ENCODE assay signal across 15 cellular contexts in genomic region chr4:25873632-25874129, GRCh38. TPM values are rescaled to one million over a fixed set of nuclear protein-coding genes. Genes with fewer than 3 reads are reported as not detected.
DNase-seq lines count a peak whose midpoint lies in the region; ATAC-seq, FAIRE-seq and TF ChIP-seq lines count a peak whose summit lies in the region.
"Had no signal": no experiment of that assay in that cellular context is flagged by ENCODE, and none has a peak within 500 bp of the region (broad histone marks: within the 10 kb centered on the region; RNA-seq: fewer than 3 reads in every experiment).

No MANE protein-coding gene starts in this region.

- FAIRE-seq in GM12891 (lab: Jason Lieb, UNC) = peak; percentile 35

- DNase-seq in GM12891 (ENCODE audit: insufficient read length, low spot score) = no peak
- DNase-seq in NCI-H82 (lab: John Stamatoyannopoulos, UW) = peak; percentile 54
- no peak for DNase-seq in activated B cell treated with CpG ODN at 0.5 μM for 24 hours
- DNase-seq in upper lobe of right lung = no peak
- no peak for DNase-seq in foreskin fibroblast
- DNase-seq: C1 segment of cervical spinal cord, H7, IMR-90, NCI-H1694 treated with DMSO at 0.1 percent for 48 hours, NCI-H446, SJCRH30, SW 1271 had no signal

- H3K9me3 Mint-ChIP-seq in activated B cell treated with CpG ODN at 0.5 μM for 24 hours = no peaks in the 10 kb centered on the region

- intact Hi-C loops in activated B cell treated with CpG ODN at 0.5 μM for 24 hours (cut with micrococcal nuclease) = loop anchor here (2.0 to 10.0 kb wide), 2 partner anchors 31 to 991 kb away; partner anchors contain the start of gene STIM2
- intact Hi-C loops in upper lobe of right lung (cut with DNase I) = no loop called here

- CTCF ChIA-PET in activated B cell treated with CpG ODN at 0.5 μM for 24 hours (lab: Charles Lee) = interaction anchor here (0.9 to 1.0 kb wide), 3 partner anchors 10 to 18 kb away, joined by 3 read pairs; no protein-coding TSS in a partner anchor

- no peaks in the 10 kb centered on the region for H3K9me3 ChIP-seq in upper lobe of right lung
- H3K9me3 ChIP-seq: SJCRH30 had no signal

- H3K27me3 ChIP-seq in upper lobe of right lung = no peaks in the 10 kb centered on the region
- H3K27me3 ChIP-seq: SJCRH30 had no signal

- TF ChIP-seq POLR2A in GM12891 (IDR thresholded peaks at IDR 0.05; ENCODE audit: low read depth, low read length) = no peak

- H3K27ac Mint-ChIP-seq in activated B cell treated with CpG ODN at 0.5 μM for 24 hours = peak overlapping the region; percentile 84

- H3K4me3 ChIP-seq in upper lobe of right lung (no peak overlapping the region), foreskin fibroblast (ENCODE audit: low read depth in 1 of 2, low read length in 2 of 2) (no peak overlapping the region)
- H3K4me3 ChIP-seq: SJCRH30 had no signal

- no peak overlapping the region for H3K4me3 Mint-ChIP-seq in activated B cell treated with CpG ODN at 0.5 μM for 24 hours

- no peaks in the 10 kb centered on the region for H3K27me3 Mint-ChIP-seq in activated B cell treated with CpG ODN at 0.5 μM for 24 hours

- peaks cover 6% of the 10 kb centered on the region for H3K36me3 Mint-ChIP-seq in activated B cell treated with CpG ODN at 0.5 μM for 24 hours (ENCODE audit: low read depth)

- peaks cover 95% of the 10 kb centered on the region for H3K4me1 Mint-ChIP-seq in activated B cell treated with CpG ODN at 0.5 μM for 24 hours

- no peaks in the 10 kb centered on the region for H3K36me3 ChIP-seq in upper lobe of right lung
- H3K36me3 ChIP-seq: SJCRH30 had no signal

- ATAC-seq in activated B cell treated with CpG ODN at 0.5 μM for 24 hours (ENCODE audit: low read depth) = no peak
- peak; percentile 23 for ATAC-seq in upper lobe of right lung
- ATAC-seq in HG02642 (IDR thresholded peaks at IDR 0.05; ENCODE audit: poor library complexity, unreplicated experiment) = no peak
- ATAC-seq in GM19328 (IDR thresholded peaks at IDR 0.05; ENCODE audit: unreplicated experiment) = no peak

- H3K27ac ChIP-seq in upper lobe of right lung = no peak overlapping the region
- H3K27ac ChIP-seq: RWPE1, SJCRH30 had no signal

- POLR2A ChIA-PET in activated B cell treated with CpG ODN at 0.5 μM for 24 hours (lab: Charles Lee) = interaction anchor here (0.8 to 3.9 kb wide), 7 partner anchors 8 to 39 kb away, joined by 3 to 21 read pairs (median 3); partner anchors contain the start of gene SMIM20

- TF ChIP-seq CTCF in activated B cell treated with CpG ODN at 0.5 μM for 24 hours (IDR thresholded peaks at IDR 0.05) = no peak
- no peak for TF ChIP-seq CTCF in upper lobe of right lung (IDR thresholded peaks at IDR 0.05)
- TF ChIP-seq CTCF in foreskin fibroblast (IDR thresholded peaks at IDR 0.05; ENCODE audit: low read depth, low read length) = no peak

- H3K4me1 ChIP-seq in upper lobe of right lung = no peaks in the 10 kb centered on the region
- H3K4me1 ChIP-seq: SJCRH30 had no signal

TF ChIP-seq in GM12891, 5 proteins besides CTCF, POLR2A, EP300 and RAD21:
- TF ChIP-seq SPI1 (IDR thresholded peaks at IDR 0.05; ENCODE audit: low read depth, low read length) = no peak
- no peak for TF ChIP-seq POLR2AphosphoS5 (IDR thresholded peaks at IDR 0.05; ENCODE audit: low read depth, low read length)
- no peak for TF ChIP-seq TAF1 (IDR thresholded peaks at IDR 0.05; ENCODE audit: low read depth, low read length)
- TF ChIP-seq POU2F2 (IDR thresholded peaks at IDR 0.05; ENCODE audit: low read depth, low read length) = no peak
- no peak for TF ChIP-seq PAX5 (IDR thresholded peaks at IDR 0.05; ENCODE audit: insufficient read depth, low read length, severe bottlenecking)

RNA-seq across cellular contexts. Expression of gene SEL1L3, which starts 10.9 kb away (rescaled TPM):
- 42.4 TPM for polyA plus RNA-seq in GM12891 (2012; ENCODE audit: low read depth, missing spikeins)
- total RNA-seq in activated B cell treated with CpG ODN at 0.5 μM for 24 hours = 102 and 113 TPM in 2 replicates
- total RNA-seq in upper lobe of right lung = 69.2 TPM

RNA-seq across cellular contexts. Expression of gene SMIM20, which starts 40.3 kb away (rescaled TPM):
- 31.2 TPM for polyA plus RNA-seq in GM12891 (2012; ENCODE audit: low read depth, missing spikeins)
- total RNA-seq in activated B cell treated with CpG ODN at 0.5 μM for 24 hours = 16.6 and 18.7 TPM in 2 replicates
- total RNA-seq in upper lobe of right lung = 25.2 TPM
